ENCODE assay signal across 2 cellular contexts in the genomic region with DNA sequence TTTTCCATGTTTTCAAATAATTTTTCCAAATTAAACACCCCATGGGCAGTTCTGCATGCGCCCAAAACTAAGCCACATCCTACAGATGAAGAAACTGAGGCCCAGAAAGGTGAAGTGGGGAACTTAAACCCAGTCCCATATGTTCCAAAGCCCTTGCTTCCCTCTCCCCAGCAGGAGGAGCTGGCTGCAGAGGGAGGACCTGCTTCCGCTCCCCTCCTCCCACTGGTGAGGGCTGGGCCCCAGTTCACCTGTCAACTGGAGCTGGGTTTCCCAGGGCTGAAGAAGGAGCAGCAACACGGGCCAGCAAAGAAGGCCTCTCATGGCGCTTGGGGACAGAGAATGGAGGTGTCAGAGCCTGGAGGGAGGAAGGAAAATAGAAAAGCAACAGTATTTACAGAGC.
TF ChIP-seq lines count a peak whose summit lies in the region.

No MANE protein-coding gene starts in this region.

TF ChIP-seq in HepG2, 621 proteins besides CTCF, POLR2A, EP300 and RAD21:
- TF ChIP-seq XRCC5 (optimal IDR thresholded peaks at IDR 0.05; ENCODE audit: low read length) (peak; percentile 47), ETV5 (CRISPR knock-in tag; IDR thresholded peaks at IDR 0.05; ENCODE audit: borderline replicate concordance) (peak; percentile 54), ZNF235 (CRISPR knock-in tag; IDR thresholded peaks at IDR 0.05; ENCODE audit: borderline replicate concordance) (no peak), ZNF263 (CRISPR knock-in tag; IDR thresholded peaks at IDR 0.05) (peak; percentile 99)

TF ChIP-seq in WTC11, 78 proteins besides CTCF, POLR2A, EP300 and RAD21:
- TF ChIP-seq FOXK1 (CRISPR knock-in tag; IDR thresholded peaks at IDR 0.05) (no peak), KAT7 (CRISPR knock-in tag; IDR thresholded peaks at IDR 0.05; ENCODE audit: borderline replicate concordance) (no peak), PRDM15 (CRISPR knock-in tag; IDR thresholded peaks at IDR 0.05) (peak; percentile 68), TEAD1 (CRISPR knock-in tag; IDR thresholded peaks at IDR 0.05) (no peak), NFYB (CRISPR knock-in tag; conservative IDR thresholded peaks at IDR 0.05; ENCODE audit: low read depth) (no peak), ZNF263 (CRISPR knock-in tag; IDR thresholded peaks at IDR 0.05; ENCODE audit: low read depth) (peak; percentile 95), GRHL2 (CRISPR knock-in tag; IDR thresholded peaks at IDR 0.05; ENCODE audit: insufficient replicate concordance, severe bottlenecking) (no peak), ZNF317 (CRISPR knock-in tag; IDR thresholded peaks at IDR 0.05; ENCODE audit: borderline replicate concordance, low read depth) (no peak), RELA (CRISPR knock-in tag; IDR thresholded peaks at IDR 0.05; ENCODE audit: borderline replicate concordance) (no peak)
- TF ChIP-seq, protein P1, sequence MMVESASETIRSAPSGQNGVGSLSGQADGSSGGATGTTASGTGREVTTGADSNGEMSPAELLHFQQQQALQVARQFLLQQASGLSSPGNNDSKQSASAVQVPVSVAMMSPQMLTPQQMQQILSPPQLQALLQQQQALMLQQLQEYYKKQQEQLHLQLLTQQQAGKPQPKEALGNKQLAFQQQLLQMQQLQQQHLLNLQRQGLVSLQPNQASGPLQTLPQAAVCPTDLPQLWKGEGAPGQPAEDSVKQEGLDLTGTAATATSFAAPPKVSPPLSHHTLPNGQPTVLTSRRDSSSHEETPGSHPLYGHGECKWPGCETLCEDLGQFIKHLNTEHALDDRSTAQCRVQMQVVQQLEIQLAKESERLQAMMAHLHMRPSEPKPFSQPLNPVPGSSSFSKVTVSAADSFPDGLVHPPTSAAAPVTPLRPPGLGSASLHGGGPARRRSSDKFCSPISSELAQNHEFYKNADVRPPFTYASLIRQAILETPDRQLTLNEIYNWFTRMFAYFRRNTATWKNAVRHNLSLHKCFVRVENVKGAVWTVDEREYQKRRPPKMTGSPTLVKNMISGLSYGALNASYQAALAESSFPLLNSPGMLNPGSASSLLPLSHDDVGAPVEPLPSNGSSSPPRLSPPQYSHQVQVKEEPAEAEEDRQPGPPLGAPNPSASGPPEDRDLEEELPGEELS (CRISPR knock-in tag; IDR thresholded peaks at IDR 0.05) = no peak
- TF ChIP-seq, protein P2, sequence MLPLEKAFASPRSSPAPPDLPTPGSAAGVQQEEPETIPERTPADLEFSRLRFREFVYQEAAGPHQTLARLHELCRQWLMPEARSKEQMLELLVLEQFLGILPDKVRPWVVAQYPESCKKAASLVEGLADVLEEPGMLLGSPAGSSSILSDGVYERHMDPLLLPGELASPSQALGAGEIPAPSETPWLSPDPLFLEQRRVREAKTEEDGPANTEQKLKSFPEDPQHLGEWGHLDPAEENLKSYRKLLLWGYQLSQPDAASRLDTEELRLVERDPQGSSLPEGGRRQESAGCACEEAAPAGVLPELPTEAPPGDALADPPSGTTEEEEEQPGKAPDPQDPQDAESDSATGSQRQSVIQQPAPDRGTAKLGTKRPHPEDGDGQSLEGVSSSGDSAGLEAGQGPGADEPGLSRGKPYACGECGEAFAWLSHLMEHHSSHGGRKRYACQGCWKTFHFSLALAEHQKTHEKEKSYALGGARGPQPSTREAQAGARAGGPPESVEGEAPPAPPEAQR (CRISPR knock-in tag; IDR thresholded peaks at IDR 0.05) = no peak
